ENCODE assay signal across 9 cellular contexts in genomic region chr12:69879007-69879960, GRCh38. TPM values are rescaled to one million over a fixed set of nuclear protein-coding genes. Genes with fewer than 3 reads are reported as not detected.
DNase-seq lines count a peak whose midpoint lies in the region; ATAC-seq lines count a peak whose summit lies in the region.
"Had no signal": no experiment of that assay in that cellular context is flagged by ENCODE, and none has a peak within 500 bp of the region (broad histone marks: within the 10 kb centered on the region; RNA-seq: fewer than 3 reads in every experiment).

No MANE protein-coding gene starts in this region.

- H3K4me3 ChIP-seq in BLaER1, result no peak overlapping the region

- no peak overlapping the region for H3K27ac ChIP-seq in BLaER1

- H3K4me1 ChIP-seq in BLaER1, result 0 out of 2 replicates have a peak, but pooled peaks cover 4% of the 10 kb centered on the region

- H3K4me1 Mint-ChIP-seq in memory B cell, result no peaks in the 10 kb centered on the region

- H3K9me3 ChIP-seq in BLaER1, result no peaks in the 10 kb centered on the region

- ATAC-seq in HG03280 (IDR thresholded peaks at IDR 0.05; ENCODE audit: unreplicated experiment) (peak; percentile 92), memory B cell (ENCODE audit: low read depth) (peak; percentile 85)

- H3K4me2 ChIP-seq in BLaER1, result peak overlapping the region; percentile 51

- no peaks in the 10 kb centered on the region for H4K20me1 ChIP-seq in BLaER1

- H3K27me3 ChIP-seq in BLaER1, result no peaks in the 10 kb centered on the region

- peaks cover 3% of the 10 kb centered on the region for H3K27me3 Mint-ChIP-seq in memory B cell

- H3K4me3 Mint-ChIP-seq in memory B cell, result no peak overlapping the region

- no peak overlapping the region for H3K9ac ChIP-seq in BLaER1

- peak; percentile 54 for DNase-seq in GM19238 (ENCODE audit: insufficient read length, low spot score)
- DNase-seq in NCI-H446 (lab: John Stamatoyannopoulos, UW), result peak; percentile 60 to 87
- peak; percentile 52 to 62 for DNase-seq in activated CD4-positive, alpha-beta T cell treated with anti-CD3 and anti-CD28 coated beads for 4 hours
- peak; percentile 85 for DNase-seq in dermis blood vessel endothelial cell
- peak; percentile 58 to 71 for DNase-seq in memory B cell (ENCODE audit: low spot score in 2 of 2)
- peak; percentile 16 for DNase-seq in stimulated activated CD8-positive, alpha-beta memory T cell treated with anti-CD3 and anti-CD28 coated beads, Interleukin-12 subunit alpha, Interleukin-12 subunit beta, amount 100 ng/mL, for 24 hours (ENCODE audit: extremely low read depth)

- no peak overlapping the region for H3K27ac Mint-ChIP-seq in memory B cell

- no peaks in the 10 kb centered on the region for H3K36me3 Mint-ChIP-seq in memory B cell

- no peaks in the 10 kb centered on the region for H3K36me3 ChIP-seq in BLaER1

- no peaks in the 10 kb centered on the region for H3K9me3 Mint-ChIP-seq in memory B cell

RNA-seq across cellular contexts. Expression of gene MYRFL, which starts 54.3 kb away (rescaled TPM):
- total RNA-seq in dermis blood vessel endothelial cell, result under 0.01 and 0.09 TPM in 2 replicates
- total RNA-seq: activated CD8-positive, alpha-beta memory T cell treated with anti-CD3 and anti-CD28 coated beads for 36 hours had no signal

Comparison
In these comparisons a context has a peak if more than half of its experiments do, and no peak if none do; other contexts are left out.
1. DNase-seq: peak in every context shown above with its lines; median percentile 85 in dermis blood vessel endothelial cell; 74 in NCI-H446; 64 in memory B cell; 57 in activated CD4-positive, alpha-beta T cell treated with anti-CD3 and anti-CD28 coated beads for 4 hours; 54 in GM19238; 16 in stimulated activated CD8-positive, alpha-beta memory T cell treated with anti-CD3 and anti-CD28 coated beads, Interleukin-12 subunit alpha, Interleukin-12 subunit beta, amount 100 ng/mL, for 24 hours.